Comparison of ENCODE assay signal across 8 cellular contexts in the genomic region with DNA sequence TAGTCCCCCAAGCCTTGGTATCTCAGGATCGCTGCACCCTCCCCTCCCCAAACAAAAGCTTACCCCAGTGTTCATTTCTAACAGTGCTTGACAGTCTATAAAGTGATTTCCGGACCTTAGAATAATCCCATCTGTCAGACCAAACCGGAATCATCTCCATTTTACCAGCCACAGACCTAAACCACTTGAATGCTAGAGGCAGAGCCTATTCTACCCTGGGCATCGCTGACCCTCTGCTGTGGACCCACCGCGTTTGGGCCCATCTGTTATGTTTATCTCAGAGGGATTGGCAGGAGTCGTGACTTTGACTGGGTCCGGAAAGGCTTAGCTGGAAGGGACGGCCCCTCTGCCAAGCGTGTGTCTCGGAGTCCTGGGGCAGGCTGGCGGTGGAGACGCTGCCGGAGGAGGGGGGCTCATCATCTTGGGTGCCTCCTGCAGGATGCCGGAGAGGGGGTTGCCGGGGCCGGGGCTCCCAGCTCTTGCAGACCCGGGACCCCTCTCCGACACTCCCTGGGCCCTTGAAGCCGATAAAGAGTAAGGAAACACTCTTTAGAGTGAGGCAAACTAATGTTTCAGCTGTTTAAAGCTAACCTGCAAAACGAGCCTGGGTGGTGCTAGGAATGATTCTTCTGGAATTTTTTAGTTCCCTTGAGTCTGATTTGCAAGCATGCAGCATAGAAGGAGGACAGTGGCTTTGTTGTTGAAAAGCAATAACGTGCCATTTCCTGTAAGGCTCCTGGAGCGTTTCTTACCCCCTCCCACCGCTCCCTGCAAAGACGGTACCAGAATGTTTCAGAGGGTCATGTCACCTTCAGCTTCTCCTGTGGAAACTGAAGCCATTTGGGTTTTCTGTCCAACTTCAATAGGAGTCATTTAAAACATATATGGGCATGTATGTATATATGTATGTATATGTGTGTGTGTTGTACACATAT. TPM values are rescaled to one million over a fixed set of nuclear protein-coding genes. Genes with fewer than 3 reads are reported as not detected.
DNase-seq lines count a peak whose midpoint lies in the region; ATAC-seq, FAIRE-seq and TF ChIP-seq lines count a peak whose summit lies in the region.

No MANE protein-coding gene starts in this region.

- peak overlapping the region; percentile 71 for H3K4me3 Mint-ChIP-seq in WTC11
- H3K4me3 Mint-ChIP-seq in endothelial cell (ENCODE audit: unreplicated experiment): peak overlapping the region; percentile 89
- H3K4me3 Mint-ChIP-seq in neural crest cell: peak overlapping the region; percentile 90

- no peak for ATAC-seq in A549
- no peak for ATAC-seq in WTC11
- no peak for ATAC-seq in GM21360 (IDR thresholded peaks at IDR 0.05; ENCODE audit: unreplicated experiment)

- H3K9me3 ChIP-seq in A549: no peaks in the 10 kb centered on the region

- FAIRE-seq in A549 (lab: Jason Lieb, UNC): no peak

- POLR2A ChIA-PET in A549 (lab: Yijun Ruan, JAX): no interaction called here
- POLR2A ChIA-PET in WTC11 (lab: Charles Lee): no interaction called here

- no peak overlapping the region for H3K27ac Mint-ChIP-seq in WTC11
- H3K27ac Mint-ChIP-seq in endothelial cell (ENCODE audit: unreplicated experiment): peak overlapping the region; percentile 42
- no peak overlapping the region for H3K27ac Mint-ChIP-seq in neural crest cell (ENCODE audit: unreplicated experiment)

- no peak for TF ChIP-seq POLR2A in A549 (IDR thresholded peaks at IDR 0.05; ENCODE audit: low read length)

- WGBS in A549 (ENCODE audit: missing lambda C conversion rate): 37% methylated on average over 12 of the region's 25 CpGs

- DNase-seq in A549 (ENCODE audit: low read depth in 1 of 2, low spot score in 1 of 2) (no peak), GM20000 (ENCODE audit: low spot score) (peak; percentile 46), WTC11 (ENCODE audit: low spot score) (peak; percentile 35), endothelial cell (ENCODE audit: low spot score) (no peak), neural crest cell (ENCODE audit: low read depth, low spot score) (peak; percentile 12), dedifferentiated amniotic fluid mesenchymal stem cell (ENCODE audit: extremely low spot score) (no peak), SW 1271 (lab: John Stamatoyannopoulos, UW) (no peak)

- H3K4me2 ChIP-seq in A549: peak overlapping the region; percentile 78

- H3K27me3 Mint-ChIP-seq in WTC11 (ENCODE audit: low read depth) (peaks cover 76% of the 10 kb centered on the region), endothelial cell (ENCODE audit: unreplicated experiment) (peaks cover 8% of the 10 kb centered on the region), neural crest cell (ENCODE audit: low read depth) (peaks cover 22% of the 10 kb centered on the region)

- no peak for TF ChIP-seq RAD21 in A549 (conservative IDR thresholded peaks at IDR 0.05 in 1 of 2, IDR thresholded peaks at IDR 0.05 in 1 of 2)

- H3K27ac ChIP-seq in A549: no peak overlapping the region

- H3K4me1 Mint-ChIP-seq in WTC11: peaks cover 19% of the 10 kb centered on the region
- peaks cover 14% of the 10 kb centered on the region for H3K4me1 Mint-ChIP-seq in endothelial cell (ENCODE audit: unreplicated experiment)
- peaks cover 28% of the 10 kb centered on the region for H3K4me1 Mint-ChIP-seq in neural crest cell

- H3K4me1 ChIP-seq in A549: peaks cover 20% of the 10 kb centered on the region

- TF ChIP-seq CTCF in A549 (IDR thresholded peaks at IDR 0.05) (no peak), GM20000 (IDR thresholded peaks at IDR 0.05; ENCODE audit: extremely low read depth, missing control alignments) (no peak), WTC11 (IDR thresholded peaks at IDR 0.05) (no peak), endothelial cell (IDR thresholded peaks at IDR 0.05; ENCODE audit: unreplicated experiment) (no peak), neural crest cell (conservative IDR thresholded peaks at IDR 0.05) (no peak)

- H3K9me3 Mint-ChIP-seq in WTC11 (no peaks in the 10 kb centered on the region), endothelial cell (ENCODE audit: unreplicated experiment) (no peaks in the 10 kb centered on the region), neural crest cell (no peaks in the 10 kb centered on the region)

- H3K36me3 Mint-ChIP-seq in WTC11 (no peaks in the 10 kb centered on the region), endothelial cell (ENCODE audit: low read depth, unreplicated experiment) (no peaks in the 10 kb centered on the region), neural crest cell (ENCODE audit: low read depth) (no peaks in the 10 kb centered on the region)

- peak overlapping the region; percentile 60; the same call in 1 of the 3 replicates for H3K4me3 ChIP-seq in A549

- CTCF ChIA-PET in A549 (lab: Yijun Ruan, JAX) (interaction anchor here (0.6 to 1.3 kb wide), 4 partner anchors 11 to 207 kb away, joined by 3 read pairs; no protein-coding TSS in a partner anchor), WTC11 (lab: Charles Lee) (interaction anchor here (1.0 to 1.8 kb wide), 2 partner anchors 46 to 50 kb away, joined by 3 to 9 read pairs; no protein-coding TSS in a partner anchor)

- TF ChIP-seq EP300 in A549 (IDR thresholded peaks at IDR 0.05): no peak

TF ChIP-seq in A549, 52 proteins besides CTCF, POLR2A, EP300 and RAD21:
- TF ChIP-seq, protein P1, sequence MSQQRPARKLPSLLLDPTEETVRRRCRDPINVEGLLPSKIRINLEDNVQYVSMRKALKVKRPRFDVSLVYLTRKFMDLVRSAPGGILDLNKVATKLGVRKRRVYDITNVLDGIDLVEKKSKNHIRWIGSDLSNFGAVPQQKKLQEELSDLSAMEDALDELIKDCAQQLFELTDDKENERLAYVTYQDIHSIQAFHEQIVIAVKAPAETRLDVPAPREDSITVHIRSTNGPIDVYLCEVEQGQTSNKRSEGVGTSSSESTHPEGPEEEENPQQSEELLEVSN (IDR thresholded peaks at IDR 0.05; ENCODE audit: borderline replicate concordance, low read depth): no peak
- TF ChIP-seq EHMT2 (IDR thresholded peaks at IDR 0.05; ENCODE audit: low read depth): no peak

TF ChIP-seq in WTC11, 78 proteins besides CTCF, POLR2A, EP300 and RAD21 (continues in another document):
- TF ChIP-seq CREB1 (CRISPR knock-in tag; IDR thresholded peaks at IDR 0.05) (no peak), IRF2 (CRISPR knock-in tag; IDR thresholded peaks at IDR 0.05; ENCODE audit: borderline replicate concordance, low read depth) (no peak), NFYB (CRISPR knock-in tag; conservative IDR thresholded peaks at IDR 0.05; ENCODE audit: low read depth) (no peak), SOX15 (CRISPR knock-in tag; IDR thresholded peaks at IDR 0.05) (no peak), ZNF232 (CRISPR knock-in tag; IDR thresholded peaks at IDR 0.05) (no peak), FOXJ3 (CRISPR knock-in tag; IDR thresholded peaks at IDR 0.05; ENCODE audit: borderline replicate concordance) (no peak), ZNF671 (CRISPR knock-in tag; IDR thresholded peaks at IDR 0.05) (no peak)
- TF ChIP-seq, protein P2, sequence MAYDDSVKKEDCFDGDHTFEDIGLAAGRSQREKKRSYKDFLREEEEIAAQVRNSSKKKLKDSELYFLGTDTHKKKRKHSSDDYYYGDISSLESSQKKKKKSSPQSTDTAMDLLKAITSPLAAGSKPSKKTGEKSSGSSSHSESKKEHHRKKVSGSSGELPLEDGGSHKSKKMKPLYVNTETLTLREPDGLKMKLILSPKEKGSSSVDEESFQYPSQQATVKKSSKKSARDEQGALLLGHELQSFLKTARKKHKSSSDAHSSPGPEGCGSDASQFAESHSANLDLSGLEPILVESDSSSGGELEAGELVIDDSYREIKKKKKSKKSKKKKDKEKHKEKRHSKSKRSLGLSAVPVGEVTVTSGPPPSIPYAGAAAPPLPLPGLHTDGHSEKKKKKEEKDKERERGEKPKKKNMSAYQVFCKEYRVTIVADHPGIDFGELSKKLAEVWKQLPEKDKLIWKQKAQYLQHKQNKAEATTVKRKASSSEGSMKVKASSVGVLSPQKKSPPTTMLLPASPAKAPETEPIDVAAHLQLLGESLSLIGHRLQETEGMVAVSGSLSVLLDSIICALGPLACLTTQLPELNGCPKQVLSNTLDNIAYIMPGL (CRISPR knock-in tag; IDR thresholded peaks at IDR 0.05): no peak
- TF ChIP-seq, protein P3, sequence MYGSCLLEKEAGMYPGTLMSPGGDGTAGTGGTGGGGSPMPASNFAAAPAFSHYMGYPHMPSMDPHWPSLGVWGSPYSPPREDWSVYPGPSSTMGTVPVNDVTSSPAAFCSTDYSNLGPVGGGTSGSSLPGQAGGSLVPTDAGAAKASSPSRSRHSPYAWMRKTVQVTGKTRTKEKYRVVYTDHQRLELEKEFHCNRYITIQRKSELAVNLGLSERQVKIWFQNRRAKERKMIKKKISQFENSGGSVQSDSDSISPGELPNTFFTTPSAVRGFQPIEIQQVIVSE (CRISPR knock-in tag; IDR thresholded peaks at IDR 0.05; ENCODE audit: borderline replicate concordance): no peak

RNA-seq across cellular contexts. Expression of a gene that starts 1.3 kb away (rescaled TPM):
- 0.85 and 0.92 TPM in 2 replicates for polyA plus RNA-seq in A549 (2011; rRNA removed)
- polyA plus RNA-seq in A549 (2012; cell fraction: cytosol; rRNA removed): 1.3 and 1.8 TPM in 2 replicates
- 4.5 and 4.8 TPM in 2 replicates for polyA plus RNA-seq in A549 (2012; cell fraction: nucleus; rRNA removed)
- 1.3 to 1.7 TPM (median 1.6 TPM) in 3 replicates for polyA plus RNA-seq in A549 (2017; fragmentation: RNase III; extraction: RNeasy Plus Mini Kit Qiagen cat#74134 plus additional on column Dnase treatment)
- polyA minus RNA-seq in A549 (2011; rRNA and poly(A)+ RNA removed): 0.78 and 1.9 TPM in 2 replicates
- 8.1 to 9.2 TPM (median 8.7 TPM) in 3 replicates for total RNA-seq in WTC11 (2021)
- 7.5 TPM for total RNA-seq in endothelial cell (ENCODE audit: unreplicated experiment)
- 10.5 and 11.1 TPM in 2 replicates for total RNA-seq in neural crest cell

RNA-seq across cellular contexts. Expression of a gene that starts 31.7 kb away (rescaled TPM):
- polyA plus RNA-seq in A549 (2011; rRNA removed) (18.2 and 18.4 TPM in 2 replicates), A549 (2017; fragmentation: RNase III; extraction: RNeasy Plus Mini Kit Qiagen cat#74134 plus additional on column Dnase treatment) (27.2 to 27.6 TPM (median 27.5 TPM) in 3 replicates)
- polyA plus RNA-seq in A549 (2012; cell fraction: cytosol; rRNA removed): 45.1 and 50.4 TPM in 2 replicates
- 56.6 and 76.6 TPM in 2 replicates for polyA plus RNA-seq in A549 (2012; cell fraction: nucleus; rRNA removed)
- polyA minus RNA-seq in A549 (2011; rRNA and poly(A)+ RNA removed): 22.9 and 36.1 TPM in 2 replicates
- total RNA-seq in WTC11 (2021) (47.9 to 58.8 TPM (median 49.9 TPM) in 3 replicates), endothelial cell (ENCODE audit: unreplicated experiment) (25.9 TPM), neural crest cell (52.5 and 57.9 TPM in 2 replicates)

RNA-seq across cellular contexts. Expression of a gene that starts 31.8 kb away (rescaled TPM):
- polyA plus RNA-seq in A549 (2011; rRNA removed): 39.3 and 42.4 TPM in 2 replicates
- polyA plus RNA-seq in A549 (2012; cell fraction: cytosol; rRNA removed): 31.8 and 35.5 TPM in 2 replicates
- polyA plus RNA-seq in A549 (2012; cell fraction: nucleus; rRNA removed): 154 and 201 TPM in 2 replicates
- polyA plus RNA-seq in A549 (2017; fragmentation: RNase III; extraction: RNeasy Plus Mini Kit Qiagen cat#74134 plus additional on column Dnase treatment): 42.3 to 43.9 TPM (median 43.6 TPM) in 3 replicates
- polyA minus RNA-seq in A549 (2011; rRNA and poly(A)+ RNA removed): 19.3 and 21.0 TPM in 2 replicates
- 156 to 160 TPM (median 156 TPM) in 3 replicates for total RNA-seq in WTC11 (2021)
- 109 TPM for total RNA-seq in endothelial cell (ENCODE audit: unreplicated experiment)
- total RNA-seq in neural crest cell: 149 and 160 TPM in 2 replicates

Comparison
In these comparisons a context has a peak if more than half of its experiments do, and no peak if none do; other contexts are left out.
1. DNase-seq: peak in GM20000 (single experiment), WTC11 (single experiment) and neural crest cell (single experiment); none in A549 (0 of 2), endothelial cell (single experiment), dedifferentiated amniotic fluid mesenchymal stem cell (single experiment) and SW 1271 (0 of 2).
2. Peak in every context shown above with its lines, with median percentiles within 50 percentile points of each other: H3K4me3 Mint-ChIP-seq.